ENCODE assay signal across 34 cellular contexts in genomic region chr3:1692428-1692827, GRCh38.
DNase-seq lines count a peak whose midpoint lies in the region; ATAC-seq, FAIRE-seq and TF ChIP-seq lines count a peak whose summit lies in the region.
"Had no signal": no experiment of that assay in that cellular context is flagged by ENCODE, and none has a peak within 500 bp of the region (broad histone marks: within the 10 kb centered on the region; RNA-seq: fewer than 3 reads in every experiment).

No MANE protein-coding gene starts in this region.

- H3K4me2 ChIP-seq in HepG2 (ENCODE audit: low read depth, low read length) (no peak overlapping the region), osteoblast (ENCODE audit: insufficient read depth, low read length) (no peak overlapping the region)
- H3K4me2 ChIP-seq: A549; BLaER1; BLaER1 treated with 17β-estradiol and CSF1 and Interleukin-3, amounts not matched to agents 10 nM and 100 nM had no signal

- peaks cover 5% of the 10 kb centered on the region for H3K4me1 Mint-ChIP-seq in glutamatergic neuron (ENCODE audit: low read depth, unreplicated experiment)
- H3K4me1 Mint-ChIP-seq: B cell; CD14-positive monocyte; CD4-positive, alpha-beta memory T cell; CD4-positive, CD25-positive, alpha-beta regulatory T cell; CD8-positive, alpha-beta memory T cell had no signal

- H3K27ac ChIP-seq in liver (ENCODE audit: low read depth in 1 of 2, low read length in 2 of 2) (no peak overlapping the region), HepG2 (ENCODE audit: extremely low read length, insufficient read depth, low read length) (no peak overlapping the region), right lobe of liver (no peak overlapping the region), osteoblast (ENCODE audit: low read depth, low read length) (no peak overlapping the region)
- H3K27ac ChIP-seq: 22Rv1; A549; BLaER1; BLaER1 treated with 17β-estradiol and CSF1 and Interleukin-3, amounts not matched to agents 10 nM and 100 nM; C4-2B had no signal

- intact Hi-C loops in HepG2 (cut with micrococcal nuclease; ENCODE audit: unreplicated experiment) (no loop called here), right lobe of liver (cut with DNase I) (no loop called here)

- CTCF ChIA-PET in HepG2 (lab: Yijun Ruan, JAX; ENCODE audit: low intra/inter-chr PET ratio, low total read pairs), result no interaction called here

- H3K4me3 ChIP-seq in liver (ENCODE audit: low read depth in 1 of 3, low read length in 3 of 3) (no peak overlapping the region), HepG2 (replicated peaks in 1 of 3; ENCODE audit: insufficient read depth in 1 of 3, low read depth in 2 of 3, low read length in 3 of 3) (no peak overlapping the region), right lobe of liver (no peak overlapping the region), osteoblast (ENCODE audit: insufficient read depth, low read length) (no peak overlapping the region)
- H3K4me3 ChIP-seq: A549; BLaER1; BLaER1 treated with 17β-estradiol and CSF1 and Interleukin-3, amounts not matched to agents 10 nM and 100 nM had no signal

- TF ChIP-seq RAD21 in liver (IDR thresholded peaks at IDR 0.05) (no peak), HepG2 (CRISPR knock-in tag; IDR thresholded peaks at IDR 0.05) (no peak)

- ATAC-seq in HepG2 (no peak), left lobe of liver (peak; percentile 60), right lobe of liver (peak; percentile 52 to 87 (median 64)), GM21528 (IDR thresholded peaks at IDR 0.05; ENCODE audit: low FRiP score, unreplicated experiment) (no peak)
- ATAC-seq: A549; CD8-positive, alpha-beta T cell had no signal

- H2AFZ ChIP-seq in HepG2 (ENCODE audit: low read length) (no peak overlapping the region), osteoblast (ENCODE audit: low read length) (no peak overlapping the region)

- peaks cover 4% of the 10 kb centered on the region for H3K27me3 Mint-ChIP-seq in glutamatergic neuron (ENCODE audit: unreplicated experiment)
- H3K27me3 Mint-ChIP-seq: B cell; CD4-positive, alpha-beta memory T cell; CD4-positive, alpha-beta T cell; CD4-positive, CD25-positive, alpha-beta regulatory T cell; CD8-positive, alpha-beta memory T cell had no signal

- H3K27me3 ChIP-seq in liver (ENCODE audit: control insufficient read depth in 4 of 4, insufficient read depth in 4 of 4, low read length in 3 of 4) (no peaks in the 10 kb centered on the region), HepG2 (ENCODE audit: control insufficient read depth in 1 of 2, insufficient read depth in 2 of 2, low read length in 2 of 2) (no peaks in the 10 kb centered on the region), right lobe of liver (no peaks in the 10 kb centered on the region), osteoblast (ENCODE audit: insufficient read depth, low read length) (no peaks in the 10 kb centered on the region)
- H3K27me3 ChIP-seq: BE2C; BLaER1; BLaER1 treated with 17β-estradiol and CSF1 and Interleukin-3, amounts not matched to agents 10 nM and 100 nM had no signal

- H3K4me1 ChIP-seq in liver (ENCODE audit: control insufficient read depth in 4 of 4, insufficient read depth in 4 of 4, low read length in 3 of 4) (peaks cover 0 to 3% (median 2%) of the 10 kb centered on the region in 4 donors), HepG2 (ENCODE audit: insufficient read depth, low read length) (no peaks in the 10 kb centered on the region), right lobe of liver (peaks cover 0 to 3% (median 0%) of the 10 kb centered on the region in 4 donors), osteoblast (ENCODE audit: insufficient read depth, low read length) (no peaks in the 10 kb centered on the region)
- H3K4me1 ChIP-seq: A549; BE2C; BLaER1; BLaER1 treated with 17β-estradiol and CSF1 and Interleukin-3, amounts not matched to agents 10 nM and 100 nM; Caco-2 had no signal

- H3K4me3 Mint-ChIP-seq in glutamatergic neuron (ENCODE audit: unreplicated experiment), result no peak overlapping the region
- H3K4me3 Mint-ChIP-seq: B cell; CD14-positive monocyte; CD4-positive, alpha-beta memory T cell; CD4-positive, alpha-beta T cell; CD4-positive, CD25-positive, alpha-beta regulatory T cell; CD8-positive, alpha-beta memory T cell; CD8-positive, alpha-beta T cell had no signal

- no peak overlapping the region for H3K9ac ChIP-seq in liver (ENCODE audit: low read depth in 1 of 2, low read length in 2 of 2)
- H3K9ac ChIP-seq in HepG2 (ENCODE audit: insufficient read depth, low read depth, low read length), result no peak overlapping the region
- H3K9ac ChIP-seq: BLaER1; BLaER1 treated with 17β-estradiol and CSF1 and Interleukin-3, amounts not matched to agents 10 nM and 100 nM had no signal

- H3K9me3 Mint-ChIP-seq in glutamatergic neuron (ENCODE audit: unreplicated experiment), result peaks cover 2% of the 10 kb centered on the region

- POLR2A ChIA-PET in HepG2 (lab: Yijun Ruan, JAX), result no interaction called here

- no peaks in the 10 kb centered on the region for H3K79me2 ChIP-seq in HepG2 (ENCODE audit: insufficient read depth, low read length)
- no peaks in the 10 kb centered on the region for H3K79me2 ChIP-seq in osteoblast (ENCODE audit: insufficient read depth, low read length)

- TF ChIP-seq CTCF in liver (IDR thresholded peaks at IDR 0.05; ENCODE audit: low read depth, low read length, missing input control) (no peak), HepG2 (CRISPR knock-in tag; IDR thresholded peaks at IDR 0.05) (no peak), glutamatergic neuron (IDR thresholded peaks at IDR 0.05; ENCODE audit: partially characterized antibody, unreplicated experiment) (no peak), right lobe of liver (IDR thresholded peaks at IDR 0.05) (no peak), osteoblast (IDR thresholded peaks at IDR 0.05; ENCODE audit: extremely low read depth, low read depth, low read length) (no peak)

- H3K27ac Mint-ChIP-seq in glutamatergic neuron (ENCODE audit: unreplicated experiment), result peak overlapping the region; percentile 39
- H3K27ac Mint-ChIP-seq: B cell; CD14-positive monocyte; CD4-positive, alpha-beta memory T cell; CD4-positive, alpha-beta T cell; CD4-positive, CD25-positive, alpha-beta regulatory T cell; CD8-positive, alpha-beta memory T cell; CD8-positive, alpha-beta T cell had no signal

- no peaks in the 10 kb centered on the region for H3K9me3 ChIP-seq in liver (ENCODE audit: control insufficient read depth in 4 of 4, low read length in 3 of 4)
- peaks cover 80% of the 10 kb centered on the region for H3K9me3 ChIP-seq in HepG2 (ENCODE audit: low read length)
- no peaks in the 10 kb centered on the region for H3K9me3 ChIP-seq in right lobe of liver
- peaks cover 4% of the 10 kb centered on the region for H3K9me3 ChIP-seq in osteoblast (ENCODE audit: low read depth, low read length)
- H3K9me3 ChIP-seq: BE2C, BLaER1, Caco-2 had no signal

- H3K36me3 ChIP-seq in liver (ENCODE audit: control insufficient read depth in 4 of 4, insufficient read depth in 3 of 4, low read depth in 1 of 4, low read length in 3 of 4), result no peaks in the 10 kb centered on the region
- no peaks in the 10 kb centered on the region for H3K36me3 ChIP-seq in HepG2 (replicated peaks in 1 of 2; ENCODE audit: control insufficient read depth in 1 of 2, insufficient read depth in 2 of 2, low read length in 2 of 2)
- H3K36me3 ChIP-seq in right lobe of liver, result no peaks in the 10 kb centered on the region
- H3K36me3 ChIP-seq in osteoblast (ENCODE audit: insufficient read depth, low read length), result no peaks in the 10 kb centered on the region
- H3K36me3 ChIP-seq: BE2C; BLaER1; BLaER1 treated with 17β-estradiol and CSF1 and Interleukin-3, amounts not matched to agents 10 nM and 100 nM had no signal

- TF ChIP-seq POLR2A in HepG2 (IDR thresholded peaks at IDR 0.05; ENCODE audit: insufficient read depth in 1 of 2, low read depth in 2 of 2, low read length in 2 of 2) (no peak), right lobe of liver (IDR thresholded peaks at IDR 0.05) (no peak)

- DNase-seq in HepG2 (ENCODE audit: low spot score) (no peak), glutamatergic neuron (no peak), left lobe of liver (ENCODE audit: low spot score) (no peak), right lobe of liver (no peak), urothelium cell line (ENCODE audit: low spot score) (no peak), osteoblast (ENCODE audit: insufficient read length, low spot score, missing footprints) (no peak)
- DNase-seq: 8988T; AML-193; C1 segment of cervical spinal cord; Caco-2; Calu3; CD4-positive, alpha-beta memory T cell; CD4-positive, alpha-beta T cell; CD4-positive, CD25-positive, alpha-beta regulatory T cell; CD8-positive, alpha-beta memory T cell; CD8-positive, alpha-beta T cell; COR-L47; DMS 273 treated with DMSO at 0.1 percent for 48 hours; DMS153; DMS53; DMS79; DMS79 treated with DMSO at 0.1 percent for 48 hours; DND-41; EL had no signal

- no TSS peak for BruUV-seq in HepG2 (replicated peaks; lab: Mats Ljungman, UMichigan)

- no peaks in the 10 kb centered on the region for H4K20me1 ChIP-seq in HepG2 (ENCODE audit: insufficient read depth, low read length)
- H4K20me1 ChIP-seq in osteoblast (ENCODE audit: insufficient read depth, low read length), result no peaks in the 10 kb centered on the region
- H4K20me1 ChIP-seq: BLaER1; BLaER1 treated with 17β-estradiol and CSF1 and Interleukin-3, amounts not matched to agents 10 nM and 100 nM had no signal

- no peak for TF ChIP-seq EP300 in HepG2 (IDR thresholded peaks at IDR 0.05; ENCODE audit: low read depth in 2 of 2, low read length in 2 of 2)
- no peak for TF ChIP-seq EP300 in HepG2 (CRISPR knock-in tag; IDR thresholded peaks at IDR 0.05; ENCODE audit: borderline replicate concordance)

- in situ Hi-C loops in HepG2 (cut with HindIII; ENCODE audit: extremely low pct_ligation_motif_present, low pct_unique_long_range_greater_than_20kb), result no loop called here

- FAIRE-seq in HepG2 (lab: Jason Lieb, UNC) (no peak), urothelium cell line (lab: Jason Lieb, UNC) (no peak)
- FAIRE-seq: A549 had no signal

- WGBS in liver, result 38% methylated on average over 1 of the region's 1 CpG
- 0% methylated on average over 1 of the region's 1 CpG for WGBS in HepG2 (ENCODE audit: low lambda C conversion rate)
- WGBS in right lobe of liver (ENCODE audit: insufficient coverage, low coverage, low lambda C conversion rate, missing lambda C conversion rate), result 28% methylated on average over 1 of the region's 1 CpG

- peaks cover 4% of the 10 kb centered on the region for H3K36me3 Mint-ChIP-seq in glutamatergic neuron (ENCODE audit: unreplicated experiment)
- H3K36me3 Mint-ChIP-seq: CD14-positive monocyte; CD4-positive, alpha-beta memory T cell; CD4-positive, CD25-positive, alpha-beta regulatory T cell; CD8-positive, alpha-beta memory T cell; CD8-positive, alpha-beta T cell had no signal

TF ChIP-seq in HepG2, 621 proteins besides CTCF, POLR2A, EP300 and RAD21 (continues in another document):
- TF ChIP-seq STAT5B (CRISPR knock-in tag; IDR thresholded peaks at IDR 0.05) (no peak), ZNF160 (CRISPR knock-in tag; IDR thresholded peaks at IDR 0.05) (no peak), ATM (IDR thresholded peaks at IDR 0.05; ENCODE audit: borderline replicate concordance) (no peak), ZNF674 (CRISPR knock-in tag; IDR thresholded peaks at IDR 0.05; ENCODE audit: low read depth) (no peak)

Comparison
In these comparisons a context has a peak if more than half of its experiments do, and no peak if none do; other contexts are left out.
1. ATAC-seq: peak in left lobe of liver (single experiment) and right lobe of liver (4 of 4); none in HepG2 (single experiment) and GM21528 (single experiment).